23 cellular contexts compared by ENCODE assay signal in the genomic region with DNA sequence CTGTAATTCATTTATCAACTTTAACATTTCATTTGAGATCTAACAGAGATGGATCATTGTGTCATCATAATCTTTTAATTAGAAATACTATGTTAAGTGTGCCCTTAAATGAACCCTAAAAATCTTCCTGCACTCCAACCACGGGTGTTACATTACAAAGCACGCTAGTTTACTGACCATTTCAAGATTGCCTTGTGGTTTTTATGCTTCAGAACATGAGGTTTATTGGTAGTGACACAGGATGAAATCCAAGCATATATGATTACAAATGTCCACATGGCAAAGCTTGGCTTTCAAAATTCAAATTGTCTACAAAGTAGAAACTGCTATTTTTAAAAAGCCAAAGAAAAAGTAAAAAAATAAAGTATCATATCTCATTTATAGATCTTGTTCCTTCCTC.
DNase-seq lines count a peak whose midpoint lies in the region; TF ChIP-seq lines count a peak whose summit lies in the region.
"Had no signal": no experiment of that assay in that cellular context is flagged by ENCODE, and none has a peak within 500 bp of the region (broad histone marks: within the 10 kb centered on the region; RNA-seq: fewer than 3 reads in every experiment).

No MANE protein-coding gene starts in this region.

- no peaks in the 10 kb centered on the region for H4K20me1 ChIP-seq in BLaER1 treated with 17β-estradiol and CSF1 and Interleukin-3, amounts not matched to agents 10 nM and 100 nM

- H3K4me1 ChIP-seq in BLaER1 treated with 17β-estradiol and CSF1 and Interleukin-3, amounts not matched to agents 10 nM and 100 nM: peaks cover 4 to 60% (median 42%) of the 10 kb centered on the region in 10 experiments; a peak in 19 of 20 replicates
- H3K4me1 ChIP-seq in ascending aorta: no peaks in the 10 kb centered on the region
- H3K4me1 ChIP-seq: BE2C, Caco-2, Peyer's patch had no signal

- peak overlapping the region in 8 of 11 experiments; percentile 1 to 47 (median 38); a peak in 10 of 22 replicates for H3K4me2 ChIP-seq in BLaER1 treated with 17β-estradiol and CSF1 and Interleukin-3, amounts not matched to agents 10 nM and 100 nM

- peak overlapping the region in 6 of 11 experiments; percentile 4 to 71 (median 48); a peak in 11 of 22 replicates for H3K27ac ChIP-seq in BLaER1 treated with 17β-estradiol and CSF1 and Interleukin-3, amounts not matched to agents 10 nM and 100 nM
- no peak overlapping the region for H3K27ac ChIP-seq in ascending aorta
- H3K27ac ChIP-seq: Peyer's patch, SJCRH30 had no signal

- TF ChIP-seq CTCF in ascending aorta (IDR thresholded peaks at IDR 0.05): no peak
- TF ChIP-seq CTCF in chondrocyte (IDR thresholded peaks at IDR 0.05): no peak

- no peak overlapping the region for H3K27ac Mint-ChIP-seq in activated T-helper 2 cell treated with anti-CD3 and anti-CD28 coated beads, Interferon-gamma antibody, Interleukin-2, Interleukin-4, amounts not matched to agents 10 μg/mL and 5 μg/mL and 100 μg/mL, durations not matched to agents 14 hours and 24 hours and 36 hours
- no peak overlapping the region for H3K27ac Mint-ChIP-seq in chondrocyte (ENCODE audit: unreplicated experiment)
- H3K27ac Mint-ChIP-seq: CD4-positive, alpha-beta T cell; IgD-negative memory B cell; T-cell had no signal

- DNase-seq in M059J (ENCODE audit: low read depth) (peak; percentile 31), dedifferentiated amniotic fluid mesenchymal stem cell (ENCODE audit: extremely low spot score) (peak; percentile 52), non-pigmented ciliary epithelial cell (ENCODE audit: low read depth) (peak; percentile 20), ascending aorta (ENCODE audit: low spot score in 2 of 2) (no peak), chondrocyte (ENCODE audit: low spot score) (no peak)
- no peak for DNase-seq in activated T-helper 2 cell treated with anti-CD3 and anti-CD28 coated beads, Interferon-gamma antibody, Interleukin-2, Interleukin-4, amounts not matched to agents 10 μg/mL and 5 μg/mL and 100 μg/mL, durations not matched to agents 14 hours and 24 hours and 36 hours (ENCODE audit: low spot score)
- DNase-seq: BE2C; Caco-2; CD4-positive, alpha-beta T cell; GOT3; Karpas-422; MM.1S; NCI-H1048; NCI-H1417 treated with DMSO at 0.1 percent for 48 hours; NCI-H187; NCI-H2107; NCI-H2227 treated with DMSO at 0.1 percent for 48 hours; NCI-H510A; Peyer's patch; T-cell had no signal

- H3K27me3 Mint-ChIP-seq in activated T-helper 2 cell treated with anti-CD3 and anti-CD28 coated beads, Interferon-gamma antibody, Interleukin-2, Interleukin-4, amounts not matched to agents 10 μg/mL and 5 μg/mL and 100 μg/mL, durations not matched to agents 14 hours and 24 hours and 36 hours (ENCODE audit: low read depth): no peaks in the 10 kb centered on the region
- peaks cover 22% of the 10 kb centered on the region for H3K27me3 Mint-ChIP-seq in chondrocyte (ENCODE audit: low read depth)
- H3K27me3 Mint-ChIP-seq: CD4-positive, alpha-beta T cell had no signal

- peaks cover 0 to 4% (median 0%) of the 10 kb centered on the region in 11 experiments; a peak in 1 of 22 replicates for H3K36me3 ChIP-seq in BLaER1 treated with 17β-estradiol and CSF1 and Interleukin-3, amounts not matched to agents 10 nM and 100 nM
- no peaks in the 10 kb centered on the region for H3K36me3 ChIP-seq in ascending aorta
- H3K36me3 ChIP-seq: BE2C, Peyer's patch, SJCRH30 had no signal

- no peaks in the 10 kb centered on the region for H3K27me3 ChIP-seq in BLaER1 treated with 17β-estradiol and CSF1 and Interleukin-3, amounts not matched to agents 10 nM and 100 nM
- no peaks in the 10 kb centered on the region for H3K27me3 ChIP-seq in ascending aorta
- H3K27me3 ChIP-seq: BE2C, Peyer's patch, SJCRH30 had no signal

- H3K36me3 Mint-ChIP-seq in activated T-helper 2 cell treated with anti-CD3 and anti-CD28 coated beads, Interferon-gamma antibody, Interleukin-2, Interleukin-4, amounts not matched to agents 10 μg/mL and 5 μg/mL and 100 μg/mL, durations not matched to agents 14 hours and 24 hours and 36 hours (ENCODE audit: low read depth): no peaks in the 10 kb centered on the region
- H3K36me3 Mint-ChIP-seq in chondrocyte (ENCODE audit: low read depth): no peaks in the 10 kb centered on the region
- H3K36me3 Mint-ChIP-seq: IgD-negative memory B cell, T-cell had no signal

- H3K9me3 Mint-ChIP-seq in activated T-helper 2 cell treated with anti-CD3 and anti-CD28 coated beads, Interferon-gamma antibody, Interleukin-2, Interleukin-4, amounts not matched to agents 10 μg/mL and 5 μg/mL and 100 μg/mL, durations not matched to agents 14 hours and 24 hours and 36 hours: no peaks in the 10 kb centered on the region
- no peaks in the 10 kb centered on the region for H3K9me3 Mint-ChIP-seq in chondrocyte (ENCODE audit: low read depth)
- H3K9me3 Mint-ChIP-seq: CD4-positive, alpha-beta T cell; IgD-negative memory B cell had no signal

- H3K4me3 Mint-ChIP-seq in activated T-helper 2 cell treated with anti-CD3 and anti-CD28 coated beads, Interferon-gamma antibody, Interleukin-2, Interleukin-4, amounts not matched to agents 10 μg/mL and 5 μg/mL and 100 μg/mL, durations not matched to agents 14 hours and 24 hours and 36 hours (ENCODE audit: low read depth): no peak overlapping the region
- H3K4me3 Mint-ChIP-seq in chondrocyte (ENCODE audit: unreplicated experiment): no peak overlapping the region
- H3K4me3 Mint-ChIP-seq: CD4-positive, alpha-beta T cell; IgD-negative memory B cell; T-cell had no signal

- intact Hi-C loops in ascending aorta (cut with DNase I): no loop called here
- intact Hi-C loops in activated T-helper 2 cell treated with anti-CD3 and anti-CD28 coated beads, Interferon-gamma antibody, Interleukin-2, Interleukin-4, amounts not matched to agents 10 μg/mL and 5 μg/mL and 100 μg/mL, durations not matched to agents 14 hours and 24 hours and 36 hours (cut with micrococcal nuclease): no loop called here

- peaks cover 15 to 53% (median 37%) of the 10 kb centered on the region in 11 experiments; a peak in 21 of 22 replicates for H3K9me3 ChIP-seq in BLaER1 treated with 17β-estradiol and CSF1 and Interleukin-3, amounts not matched to agents 10 nM and 100 nM (replicated peaks in 1 of 11)
- no peaks in the 10 kb centered on the region for H3K9me3 ChIP-seq in ascending aorta
- H3K9me3 ChIP-seq: BE2C, Caco-2, Peyer's patch had no signal

- H3K4me1 Mint-ChIP-seq in activated T-helper 2 cell treated with anti-CD3 and anti-CD28 coated beads, Interferon-gamma antibody, Interleukin-2, Interleukin-4, amounts not matched to agents 10 μg/mL and 5 μg/mL and 100 μg/mL, durations not matched to agents 14 hours and 24 hours and 36 hours (ENCODE audit: low read depth): peaks cover 4% of the 10 kb centered on the region
- no peaks in the 10 kb centered on the region for H3K4me1 Mint-ChIP-seq in chondrocyte (ENCODE audit: low read depth)

- H3K9ac ChIP-seq in BLaER1 treated with 17β-estradiol and CSF1 and Interleukin-3, amounts not matched to agents 10 nM and 100 nM: peak overlapping the region in 2 of 11 experiments; percentile 7 to 16; a peak in 2 of 22 replicates

- no peak overlapping the region for H3K4me3 ChIP-seq in BLaER1 treated with 17β-estradiol and CSF1 and Interleukin-3, amounts not matched to agents 10 nM and 100 nM
- H3K4me3 ChIP-seq in ascending aorta: no peak overlapping the region
- H3K4me3 ChIP-seq: Peyer's patch, SJCRH30 had no signal

Comparison
In these comparisons a context has a peak if more than half of its experiments do, and no peak if none do; other contexts are left out.
1. H3K27ac ChIP-seq: peak in BLaER1 treated with 17β-estradiol and CSF1 and Interleukin-3, amounts not matched to agents 10 nM and 100 nM (6 of 11); none in ascending aorta (0 of 2).
2. DNase-seq: peak in M059J (single experiment), dedifferentiated amniotic fluid mesenchymal stem cell (single experiment) and non-pigmented ciliary epithelial cell (single experiment); none in ascending aorta (0 of 2), activated T-helper 2 cell treated with anti-CD3 and anti-CD28 coated beads, Interferon-gamma antibody, Interleukin-2, Interleukin-4, amounts not matched to agents 10 μg/mL and 5 μg/mL and 100 μg/mL, durations not matched to agents 14 hours and 24 hours and 36 hours (single experiment) and chondrocyte (single experiment).